In genomic region chr7:51262796-51263519, GRCh38 we compare ENCODE assay signal across 18 cellular contexts. TPM values are rescaled to one million over a fixed set of nuclear protein-coding genes. Genes with fewer than 3 reads are reported as not detected.
DNase-seq lines count a peak whose midpoint lies in the region; ATAC-seq and TF ChIP-seq lines count a peak whose summit lies in the region.
"Had no signal": no experiment of that assay in that cellular context is flagged by ENCODE, and none has a peak within 500 bp of the region (broad histone marks: within the 10 kb centered on the region; RNA-seq: fewer than 3 reads in every experiment).

No MANE protein-coding gene starts in this region.

- peaks cover 56% of the 10 kb centered on the region for H3K4me1 ChIP-seq in left ventricle myocardium inferior
- H3K4me1 ChIP-seq in osteoblast (ENCODE audit: insufficient read depth, low read length): no peaks in the 10 kb centered on the region
- H3K4me1 ChIP-seq in upper lobe of right lung: peaks cover 6% of the 10 kb centered on the region
- H3K4me1 ChIP-seq: A549 had no signal

- no peaks in the 10 kb centered on the region for H3K79me2 ChIP-seq in osteoblast (ENCODE audit: insufficient read depth, low read length)

- no peak overlapping the region for H3K4me2 ChIP-seq in osteoblast (ENCODE audit: insufficient read depth, low read length)
- H3K4me2 ChIP-seq: A549 had no signal

- H3K27me3 ChIP-seq in left ventricle myocardium inferior (ENCODE audit: low read depth): no peaks in the 10 kb centered on the region
- no peaks in the 10 kb centered on the region for H3K27me3 ChIP-seq in osteoblast (ENCODE audit: insufficient read depth, low read length)
- no peaks in the 10 kb centered on the region for H3K27me3 ChIP-seq in upper lobe of right lung

- ATAC-seq in left ventricle myocardium superior: no peak
- peak; percentile 56 for ATAC-seq in esophagus mucosa
- ATAC-seq in upper lobe of right lung: no peak
- ATAC-seq in GM19351 (IDR thresholded peaks at IDR 0.05; ENCODE audit: unreplicated experiment): no peak
- ATAC-seq: A549; activated CD8-positive, alpha-beta T cell treated with anti-CD3 and anti-CD28 coated beads for 36 hours; activated naive CD4-positive, alpha-beta T cell treated with anti-CD3 and anti-CD28 coated beads, Interleukin-2, amount 50 U/mL, for 72 hours had no signal

- H3K36me3 ChIP-seq in left ventricle myocardium inferior: no peaks in the 10 kb centered on the region
- no peaks in the 10 kb centered on the region for H3K36me3 ChIP-seq in osteoblast (ENCODE audit: insufficient read depth, low read length)
- no peaks in the 10 kb centered on the region for H3K36me3 ChIP-seq in upper lobe of right lung
- H3K36me3 ChIP-seq: WERI-Rb-1 had no signal

- no peaks in the 10 kb centered on the region for H4K20me1 ChIP-seq in osteoblast (ENCODE audit: insufficient read depth, low read length)

- no peak overlapping the region for H3K4me3 ChIP-seq in left ventricle myocardium inferior
- no peak overlapping the region for H3K4me3 ChIP-seq in osteoblast (ENCODE audit: insufficient read depth, low read length)
- no peak overlapping the region for H3K4me3 ChIP-seq in upper lobe of right lung
- H3K4me3 ChIP-seq: A549, skin epidermis had no signal

- DNase-seq in left ventricle myocardium inferior (no peak), left ventricle myocardium superior (no peak), osteoblast (ENCODE audit: insufficient read length, low spot score, missing footprints) (peak; percentile 42), upper lobe of right lung (no peak), middle frontal gyrus (ENCODE audit: extremely low spot score, low spot score) (no peak), NOMO-1 treated with DMSO at 0.1 percent for 48 hours (lab: John Stamatoyannopoulos, UW; ENCODE audit: unreplicated experiment) (no peak)
- DNase-seq: activated CD8-positive, alpha-beta T cell treated with anti-CD3 and anti-CD28 coated beads for 36 hours; activated T-cell treated with anti-CD3 and anti-CD28 coated beads, Interleukin-2, amount 50 U/mL, for 48 hours; DMS79; H7; NCI-H1436; T-helper 1 cell; WERI-Rb-1 had no signal

- TF ChIP-seq CTCF in left ventricle myocardium inferior (IDR thresholded peaks at IDR 0.05; ENCODE audit: borderline replicate concordance) (no peak), osteoblast (IDR thresholded peaks at IDR 0.05; ENCODE audit: extremely low read depth, low read depth, low read length) (no peak), upper lobe of right lung (IDR thresholded peaks at IDR 0.05) (no peak)

- intact Hi-C loops in left ventricle myocardium inferior (cut with micrococcal nuclease): no loop called here
- intact Hi-C loops in left ventricle myocardium superior (cut with micrococcal nuclease): no loop called here
- intact Hi-C loops in upper lobe of right lung (cut with DNase I): no loop called here

- H3K9me3 ChIP-seq in left ventricle myocardium inferior (replicated peaks) (no peaks in the 10 kb centered on the region), osteoblast (ENCODE audit: low read depth, low read length) (no peaks in the 10 kb centered on the region), upper lobe of right lung (no peaks in the 10 kb centered on the region)
- H3K9me3 ChIP-seq: A549 had no signal

- H2AFZ ChIP-seq in osteoblast (ENCODE audit: low read length): no peak overlapping the region

- peak overlapping the region; percentile 84 for H3K27ac ChIP-seq in left ventricle myocardium inferior (replicated peaks)
- H3K27ac ChIP-seq in osteoblast (ENCODE audit: low read depth, low read length): no peak overlapping the region
- H3K27ac ChIP-seq in upper lobe of right lung: peak overlapping the region; percentile 30
- H3K27ac ChIP-seq: A549, WERI-Rb-1 had no signal

RNA-seq across cellular contexts. Expression of gene COBL, which starts 53.7 kb away (rescaled TPM):
- total RNA-seq in left ventricle myocardium inferior (77.1 TPM), left ventricle myocardium superior (91.2 TPM), esophagus mucosa (10.4 TPM), osteoblast (under 0.01 TPM in 2 replicates), upper lobe of right lung (29.2 TPM)
- total RNA-seq: activated CD8-positive, alpha-beta T cell treated with anti-CD3 and anti-CD28 coated beads for 36 hours; activated naive CD4-positive, alpha-beta T cell treated with anti-CD3 and anti-CD28 coated beads, Interleukin-2, amount 50 U/mL, for 72 hours had no signal

Comparison
In these comparisons a context has a peak if more than half of its experiments do, and no peak if none do; other contexts are left out.
1. RNA of gene COBL, which starts 53.7 kb away (total RNA-seq): 91.2 TPM in left ventricle myocardium superior (single experiment), 77.1 TPM in left ventricle myocardium inferior (single experiment), 29.2 TPM in upper lobe of right lung (single experiment) and 10.4 TPM in esophagus mucosa (single experiment); under 0.01 TPM in osteoblast; every median in the first group is over 10 times any median in the second.